ENCODE assay signal across 8 cellular contexts in genomic region chr14:61750708-61751474, GRCh38. TPM values are rescaled to one million over a fixed set of nuclear protein-coding genes. Genes with fewer than 3 reads are reported as not detected.
DNase-seq lines count a peak whose midpoint lies in the region; ATAC-seq and TF ChIP-seq lines count a peak whose summit lies in the region.

No MANE protein-coding gene starts in this region.

- H3K27ac ChIP-seq in ectodermal cell (ENCODE audit: insufficient read depth, low read depth, low read length, poor library complexity, severe bottlenecking) (no peak overlapping the region), lung (ENCODE audit: low read depth in 1 of 2, low read length in 1 of 2) (peak overlapping the region; percentile 97 to 99)

- H3K4me3 ChIP-seq in ectodermal cell (ENCODE audit: insufficient read depth, low read depth, low read length) (peak overlapping the region; percentile 20), lung (peak overlapping the region; percentile 79)

- POLR2A ChIA-PET in activated CD4-positive, alpha-beta memory T cell treated with anti-CD3 and anti-CD28 coated beads, Interleukin-2, amount 10 ng/mL, durations not matched to agents 7 days and 5 days (lab: Charles Lee) = interaction anchor here (0.6 to 3.7 kb wide), 7 partner anchors 9 to 428 kb away, joined by 3 to 34 read pairs (median 3); partner anchors contain the start of gene SNAPC1

- H3K4me1 Mint-ChIP-seq in activated CD4-positive, alpha-beta memory T cell treated with anti-CD3 and anti-CD28 coated beads, Interleukin-2, amount 10 ng/mL, durations not matched to agents 7 days and 5 days = peaks cover 40% of the 10 kb centered on the region

- H3K9me3 ChIP-seq in ectodermal cell (ENCODE audit: control insufficient read depth, low read length) = no peaks in the 10 kb centered on the region
- no peaks in the 10 kb centered on the region for H3K9me3 ChIP-seq in lung (ENCODE audit: control insufficient read depth in 2 of 2, insufficient read depth in 1 of 2, low read length in 1 of 2)

- ATAC-seq in GM18499 (IDR thresholded peaks at IDR 0.05; ENCODE audit: insufficient read depth, unreplicated experiment) = peak; percentile 77
- peak; percentile 87 for ATAC-seq in HG02870 (IDR thresholded peaks at IDR 0.05; ENCODE audit: unreplicated experiment)
- ATAC-seq in lung (ENCODE audit: insufficient read depth, low FRiP score) = peak; percentile 90

- peaks cover 6% of the 10 kb centered on the region for H3K27me3 Mint-ChIP-seq in activated CD4-positive, alpha-beta memory T cell treated with anti-CD3 and anti-CD28 coated beads, Interleukin-2, amount 10 ng/mL, durations not matched to agents 7 days and 5 days

- H3K9me3 Mint-ChIP-seq in activated CD4-positive, alpha-beta memory T cell treated with anti-CD3 and anti-CD28 coated beads, Interleukin-2, amount 10 ng/mL, durations not matched to agents 7 days and 5 days = no peaks in the 10 kb centered on the region

- H3K27ac Mint-ChIP-seq in activated CD4-positive, alpha-beta memory T cell treated with anti-CD3 and anti-CD28 coated beads, Interleukin-2, amount 10 ng/mL, durations not matched to agents 7 days and 5 days = peak overlapping the region; percentile 71

- DNase-seq in NCI-H2227 treated with DMSO at 0.1 percent for 48 hours (lab: John Stamatoyannopoulos, UW) (peak; percentile 39), lung (ENCODE audit: low spot score) (peak; percentile 89), T1000 (lab: John Stamatoyannopoulos, UW) (no peak)
- DNase-seq in activated CD4-positive, alpha-beta memory T cell treated with anti-CD3 and anti-CD28 coated beads, Interleukin-2, amount 10 ng/mL, durations not matched to agents 7 days and 5 days = peak; percentile 88
- peak; percentile 61 for DNase-seq in stimulated activated CD8-positive, alpha-beta memory T cell treated with anti-CD3 and anti-CD28 coated beads, Interleukin-12 subunit alpha, Interleukin-12 subunit beta, amount 100 ng/mL, for 24 hours (ENCODE audit: extremely low read depth)

- WGBS in ectodermal cell, 2 experiments = 66 to 72% methylated on average over 52 to 54 of the region's 54 CpGs
- 2% methylated on average over 54 of the region's 54 CpGs for WGBS in lung, 2 donors

- H3K4me1 ChIP-seq in ectodermal cell (ENCODE audit: control insufficient read depth, insufficient read depth, low read length) = no peaks in the 10 kb centered on the region
- H3K4me1 ChIP-seq in lung (ENCODE audit: control insufficient read depth in 2 of 2, insufficient read depth in 2 of 2, low read length in 2 of 2) = peaks cover 0 to 11% of the 10 kb centered on the region in 2 donors

- H3K4me3 Mint-ChIP-seq in activated CD4-positive, alpha-beta memory T cell treated with anti-CD3 and anti-CD28 coated beads, Interleukin-2, amount 10 ng/mL, durations not matched to agents 7 days and 5 days = peak overlapping the region; percentile 88

- H3K36me3 Mint-ChIP-seq in activated CD4-positive, alpha-beta memory T cell treated with anti-CD3 and anti-CD28 coated beads, Interleukin-2, amount 10 ng/mL, durations not matched to agents 7 days and 5 days (ENCODE audit: low read depth) = peaks cover 54% of the 10 kb centered on the region

- H3K36me3 ChIP-seq in ectodermal cell (ENCODE audit: control insufficient read depth, insufficient read depth, low read length) = peaks cover 9% of the 10 kb centered on the region
- H3K36me3 ChIP-seq in lung (ENCODE audit: control insufficient read depth in 2 of 2, insufficient read depth in 2 of 2, low read length in 2 of 2) = peaks cover 0 to 4% of the 10 kb centered on the region in 2 donors

- CTCF ChIA-PET in activated CD4-positive, alpha-beta memory T cell treated with anti-CD3 and anti-CD28 coated beads, Interleukin-2, amount 10 ng/mL, durations not matched to agents 7 days and 5 days (lab: Charles Lee) = interaction anchor here (1.2 to 3.5 kb wide), 8 partner anchors 9 to 454 kb away, joined by 3 to 16 read pairs (median 6); partner anchors contain the start of gene SNAPC1

- TF ChIP-seq CTCF in lung (IDR thresholded peaks at IDR 0.05; ENCODE audit: control extremely low read depth, extremely low read depth) = no peak

- H3K27me3 ChIP-seq in ectodermal cell (ENCODE audit: control insufficient read depth, insufficient read depth, low read length, poor library complexity, severe bottlenecking) (no peaks in the 10 kb centered on the region), lung (ENCODE audit: control insufficient read depth, insufficient read depth) (no peaks in the 10 kb centered on the region)

RNA-seq across cellular contexts. Expression of gene SNAPC1, which starts 11.3 kb away (rescaled TPM):
- 1 to 10 TPM; 5.5 to 6.0 TPM for total RNA-seq in activated CD4-positive, alpha-beta memory T cell treated with anti-CD3 and anti-CD28 coated beads, Interleukin-2, amount 10 ng/mL, durations not matched to agents 7 days and 5 days
- polyA plus RNA-seq in ectodermal cell (2013, experiment 1 of 4) = 13.3 TPM
- 12.7 TPM for polyA plus RNA-seq in ectodermal cell (2013, experiment 2 of 4)
- polyA plus RNA-seq in ectodermal cell (2013, experiment 3 of 4) = 12.3 TPM
- 13.8 TPM for polyA plus RNA-seq in ectodermal cell (2013, experiment 4 of 4)
- total RNA-seq in lung = 1 to 10 TPM; 5.6 to 9.5 TPM
- 1 to 10 TPM; 4.2 to 8.0 TPM for polyA plus RNA-seq in lung

RNA-seq across cellular contexts. Expression of gene HIF1A, which starts 55.6 kb away (rescaled TPM):
- 100 to 1,000 TPM; 153 to 158 TPM for total RNA-seq in activated CD4-positive, alpha-beta memory T cell treated with anti-CD3 and anti-CD28 coated beads, Interleukin-2, amount 10 ng/mL, durations not matched to agents 7 days and 5 days
- polyA plus RNA-seq in ectodermal cell (2013, experiment 1 of 4) = 180 TPM
- polyA plus RNA-seq in ectodermal cell (2013, experiment 2 of 4) = 188 TPM
- 161 TPM for polyA plus RNA-seq in ectodermal cell (2013, experiment 3 of 4)
- polyA plus RNA-seq in ectodermal cell (2013, experiment 4 of 4) = 169 TPM
- total RNA-seq in lung = 100 to 1,000 TPM; 183 to 291 TPM
- 100 to 1,000 TPM in 1 of 2 donors, 10 to 100 TPM in 1; 28.9 to 200 TPM for polyA plus RNA-seq in lung
